In genomic region chr2:79758042-79758441, GRCh38 we compare ENCODE assay signal across 22 cellular contexts.
DNase-seq lines count a peak whose midpoint lies in the region; TF ChIP-seq lines count a peak whose summit lies in the region.
"Had no signal": no experiment of that assay in that cellular context is flagged by ENCODE, and none has a peak within 500 bp of the region (broad histone marks: within the 10 kb centered on the region; RNA-seq: fewer than 3 reads in every experiment).

No MANE protein-coding gene starts in this region.

- no peaks in the 10 kb centered on the region for H3K36me3 ChIP-seq in BE2C
- H3K36me3 ChIP-seq in SK-N-SH (replicated peaks in 1 of 2; ENCODE audit: control insufficient read depth in 1 of 2, insufficient read depth in 2 of 2, low read length in 1 of 2): no peaks in the 10 kb centered on the region
- no peaks in the 10 kb centered on the region for H3K36me3 ChIP-seq in hepatocyte (replicated peaks; ENCODE audit: insufficient read depth, low read depth)
- H3K36me3 ChIP-seq: BLaER1 had no signal

- POLR2A ChIA-PET in SK-N-SH (lab: Yijun Ruan, JAX): interaction anchor here (0.6 kb wide), 1 partner anchor 71 kb away, joined by 3 read pairs; no protein-coding TSS in a partner anchor

- H3K4me1 ChIP-seq in BE2C (peaks cover 6% of the 10 kb centered on the region), SK-N-SH (ENCODE audit: control insufficient read depth in 1 of 2, insufficient read depth in 2 of 2, low read depth in 1 of 2, low read length in 1 of 2) (peaks cover 0 to 8% of the 10 kb centered on the region in 2 experiments; a peak in 2 of 4 replicates), hepatocyte (ENCODE audit: insufficient read depth) (no peaks in the 10 kb centered on the region)
- H3K4me1 ChIP-seq: A549, BLaER1 had no signal

- CTCF ChIA-PET in SK-N-SH (lab: Yijun Ruan, JAX): interaction anchor here (0.9 to 1.5 kb wide), 3 partner anchors 22 to 940 kb away, joined by 3 to 4 read pairs (median 3); no protein-coding TSS in a partner anchor

- H3K9me3 ChIP-seq in BE2C (no peaks in the 10 kb centered on the region), SK-N-SH (no peaks in the 10 kb centered on the region), hepatocyte (ENCODE audit: low read depth) (no peaks in the 10 kb centered on the region)
- H3K9me3 ChIP-seq: A549, BLaER1 had no signal

- peak in 1 of 2 experiments; percentile 68; a peak in 1 of 4 replicates for TF ChIP-seq EP300 in SK-N-SH (IDR thresholded peaks at IDR 0.05; ENCODE audit: borderline replicate concordance in 1 of 2, low read depth in 1 of 2, low read length in 1 of 2)

- WGBS in SK-N-SH (ENCODE audit: low lambda C conversion rate): 19% methylated on average over 5 of the region's 5 CpGs
- 71% methylated on average over 5 of the region's 5 CpGs for WGBS in hepatocyte (ENCODE audit: low lambda C conversion rate, missing lambda C conversion rate)

- H3K9ac ChIP-seq in SK-N-SH: no peak overlapping the region
- H3K9ac ChIP-seq: BLaER1 had no signal

- H3K27me3 ChIP-seq in BE2C (no peaks in the 10 kb centered on the region), SK-N-SH (ENCODE audit: insufficient read depth) (no peaks in the 10 kb centered on the region), hepatocyte (no peaks in the 10 kb centered on the region)
- H3K27me3 ChIP-seq: BLaER1 had no signal

- DNase-seq in BE2C (peak; percentile 9), SK-N-SH (peak; percentile 27), hepatocyte (ENCODE audit: low spot score) (no peak), NCI-H524 treated with DMSO at 0.1 percent for 48 hours (lab: John Stamatoyannopoulos, UW) (no peak)
- DNase-seq in stimulated activated CD4-positive, alpha-beta T cell treated with anti-CD3 and anti-CD28 coated beads, Interleukin-4, amount 100 ng/mL, for 1 hour: no peak
- DNase-seq: AML-193; C1 segment of cervical spinal cord; CD4-positive, alpha-beta memory T cell; CD4-positive, CD25-positive, alpha-beta regulatory T cell; CD8-positive, alpha-beta memory T cell; COR-L47; DMS 273 treated with DMSO at 0.1 percent for 48 hours; DMS153; DMS53; DMS79; DND-41; EL; GDM1 had no signal

- H2AFZ ChIP-seq in SK-N-SH (ENCODE audit: low read depth) (no peak overlapping the region), hepatocyte (no peak overlapping the region)

- no peak for TF ChIP-seq CTCF in BE2C (IDR thresholded peaks at IDR 0.05; ENCODE audit: low read depth, low read length)
- no peak for TF ChIP-seq CTCF in SK-N-SH (IDR thresholded peaks at IDR 0.05)
- no peak for TF ChIP-seq CTCF in hepatocyte (IDR thresholded peaks at IDR 0.05; ENCODE audit: poor library complexity)

- H3K4me3 ChIP-seq in BE2C (ENCODE audit: low read depth, low read length) (no peak overlapping the region), SK-N-SH (ENCODE audit: low read depth in 2 of 2, low read length in 1 of 2) (no peak overlapping the region), hepatocyte (no peak overlapping the region)
- H3K4me3 ChIP-seq: A549, BLaER1, GM12878 had no signal

- H3K4me2 ChIP-seq in SK-N-SH: no peak overlapping the region
- H3K4me2 ChIP-seq in hepatocyte: no peak overlapping the region
- H3K4me2 ChIP-seq: A549, BLaER1 had no signal

- H3K79me2 ChIP-seq in SK-N-SH (ENCODE audit: insufficient read depth): no peaks in the 10 kb centered on the region
- H3K79me2 ChIP-seq in hepatocyte: no peaks in the 10 kb centered on the region

- no peaks in the 10 kb centered on the region for H4K20me1 ChIP-seq in SK-N-SH (ENCODE audit: insufficient read depth)
- no peaks in the 10 kb centered on the region for H4K20me1 ChIP-seq in hepatocyte (ENCODE audit: insufficient read depth, poor library complexity, severe bottlenecking)
- H4K20me1 ChIP-seq: BLaER1 had no signal

- H3F3A ChIP-seq in SK-N-SH (replicated peaks; ENCODE audit: insufficient read depth): no peaks in the 10 kb centered on the region

- H3K9me2 ChIP-seq in SK-N-SH (no peaks in the 10 kb centered on the region), hepatocyte (replicated peaks; ENCODE audit: insufficient read depth) (no peaks in the 10 kb centered on the region)

- TF ChIP-seq RAD21 in SK-N-SH (IDR thresholded peaks at IDR 0.05; ENCODE audit: low read length): no peak

- H3K27ac ChIP-seq in SK-N-SH (ENCODE audit: low read depth in 2 of 2, low read length in 1 of 2) (peak overlapping the region in 1 of 2 experiments; percentile 73; a peak in 2 of 4 replicates), hepatocyte (peak overlapping the region; percentile 7)
- H3K27ac ChIP-seq: 22Rv1, A549, BLaER1 had no signal

TF ChIP-seq in SK-N-SH, 30 proteins besides CTCF, POLR2A, EP300 and RAD21:
- TF ChIP-seq TEAD4 (IDR thresholded peaks at IDR 0.05; ENCODE audit: borderline replicate concordance, insufficient read depth) (peak; percentile 29; the same call in 1 of the 2 replicates), TCF12 (IDR thresholded peaks at IDR 0.05) (peak; percentile 19; the same call in 1 of the 2 replicates), GATA2 (CRISPR knock-in tag; IDR thresholded peaks at IDR 0.05) (peak; percentile 81)
- TF ChIP-seq, protein P1, sequence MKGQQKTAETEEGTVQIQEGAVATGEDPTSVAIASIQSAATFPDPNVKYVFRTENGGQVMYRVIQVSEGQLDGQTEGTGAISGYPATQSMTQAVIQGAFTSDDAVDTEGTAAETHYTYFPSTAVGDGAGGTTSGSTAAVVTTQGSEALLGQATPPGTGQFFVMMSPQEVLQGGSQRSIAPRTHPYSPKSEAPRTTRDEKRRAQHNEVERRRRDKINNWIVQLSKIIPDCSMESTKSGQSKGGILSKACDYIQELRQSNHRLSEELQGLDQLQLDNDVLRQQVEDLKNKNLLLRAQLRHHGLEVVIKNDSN (IDR thresholded peaks at IDR 0.05; ENCODE audit: borderline replicate concordance, low read depth): no peak

Comparison
In these comparisons a context has a peak if more than half of its experiments do, and no peak if none do; other contexts are left out.
1. DNase-seq: peak in BE2C (single experiment) and SK-N-SH (single experiment); none in hepatocyte (single experiment), NCI-H524 treated with DMSO at 0.1 percent for 48 hours (single experiment) and stimulated activated CD4-positive, alpha-beta T cell treated with anti-CD3 and anti-CD28 coated beads, Interleukin-4, amount 100 ng/mL, for 1 hour (single experiment).